Comparison of ENCODE assay signal across 10 cellular contexts in genomic region chr11:66113132-66113856, GRCh38. TPM values are rescaled to one million over a fixed set of nuclear protein-coding genes. Genes with fewer than 3 reads are reported as not detected.
A peak's percentile ranks its signal among the peaks of the same experiment; 100 is the strongest.
DNase-seq lines count a peak whose midpoint lies in the region; ATAC-seq lines count a peak whose summit lies in the region.
"Had no signal": no experiment of that assay in that cellular context is flagged by ENCODE, and none has a peak within 500 bp of the region (broad histone marks: within the 10 kb centered on the region; RNA-seq: fewer than 3 reads in every experiment).

No MANE protein-coding gene starts in this region.

- H4K20me1 ChIP-seq in GM23248 (ENCODE audit: insufficient read depth), result no peaks in the 10 kb centered on the region

- H3K4me3 ChIP-seq in GM23248, result peak overlapping the region; percentile 34
- H3K4me3 ChIP-seq: dorsolateral prefrontal cortex had no signal

- H3K36me3 Mint-ChIP-seq in activated CD4-positive, alpha-beta memory T cell treated with anti-CD3 and anti-CD28 coated beads, Interleukin-2, amount 10 ng/mL, durations not matched to agents 7 days and 5 days (ENCODE audit: low read depth), result peaks cover 6% of the 10 kb centered on the region

- H3K27me3 Mint-ChIP-seq in activated CD4-positive, alpha-beta memory T cell treated with anti-CD3 and anti-CD28 coated beads, Interleukin-2, amount 10 ng/mL, durations not matched to agents 7 days and 5 days, result no peaks in the 10 kb centered on the region

- peak overlapping the region; percentile 74 for H3K27ac Mint-ChIP-seq in activated CD4-positive, alpha-beta memory T cell treated with anti-CD3 and anti-CD28 coated beads, Interleukin-2, amount 10 ng/mL, durations not matched to agents 7 days and 5 days

- POLR2A ChIA-PET in activated CD4-positive, alpha-beta memory T cell treated with anti-CD3 and anti-CD28 coated beads, Interleukin-2, amount 10 ng/mL, durations not matched to agents 7 days and 5 days (lab: Charles Lee), result interaction anchor here (0.5 to 4.1 kb wide), 5 partner anchors 12 to 46 kb away, joined by 3 to 44 read pairs (median 6); no protein-coding TSS in a partner anchor

- H3K4me3 Mint-ChIP-seq in activated CD4-positive, alpha-beta memory T cell treated with anti-CD3 and anti-CD28 coated beads, Interleukin-2, amount 10 ng/mL, durations not matched to agents 7 days and 5 days, result peak overlapping the region; percentile 31

- peaks cover 82% of the 10 kb centered on the region for H3K4me1 Mint-ChIP-seq in activated CD4-positive, alpha-beta memory T cell treated with anti-CD3 and anti-CD28 coated beads, Interleukin-2, amount 10 ng/mL, durations not matched to agents 7 days and 5 days

- H3K27ac ChIP-seq in GM23248, result peak overlapping the region; percentile 78

- ATAC-seq in GM19452 (IDR thresholded peaks at IDR 0.05; ENCODE audit: unreplicated experiment) (no peak), GM18511 (IDR thresholded peaks at IDR 0.05; ENCODE audit: unreplicated experiment) (no peak), HG02973 (IDR thresholded peaks at IDR 0.05; ENCODE audit: unreplicated experiment) (no peak)

- DNase-seq in AG08395 (ENCODE audit: low spot score), result peak; percentile 50
- peak; percentile 94 for DNase-seq in GM23248
- no peak for DNase-seq in activated CD4-positive, alpha-beta memory T cell treated with anti-CD3 and anti-CD28 coated beads, Interleukin-2, amount 10 ng/mL, durations not matched to agents 7 days and 5 days
- DNase-seq in kidney tubule cell (ENCODE audit: low spot score), result peak; percentile 87
- no peak for DNase-seq in retina
- DNase-seq: dorsolateral prefrontal cortex, NCI-H1694 treated with DMSO at 0.1 percent for 48 hours had no signal

- no peak overlapping the region for H2AFZ ChIP-seq in GM23248

- WGBS in GM23248 (ENCODE audit: low coverage in 1 of 2, low lambda C conversion rate in 2 of 2, missing lambda C conversion rate in 2 of 2), 2 experiments, result 34 to 35% methylated on average over 4 of the region's 4 CpGs

- peak overlapping the region; percentile 72 for H3K4me2 ChIP-seq in GM23248 (ENCODE audit: unreplicated experiment)

- H3F3A ChIP-seq in GM23248 (ENCODE audit: insufficient read depth), result peaks cover 57% of the 10 kb centered on the region

- no peaks in the 10 kb centered on the region for H3K9me3 ChIP-seq in GM23248 (ENCODE audit: low read depth)

- peak overlapping the region; percentile 25 for H3K9ac ChIP-seq in GM23248

- peaks cover 73% of the 10 kb centered on the region for H3K4me1 ChIP-seq in GM23248 (ENCODE audit: insufficient read depth)

- H3K27me3 ChIP-seq in GM23248 (replicated peaks; ENCODE audit: insufficient read depth), result no peaks in the 10 kb centered on the region
- H3K27me3 ChIP-seq: dorsolateral prefrontal cortex had no signal

- in situ Hi-C loops in GM23248 (cut with MboI), result no loop called here

- no peaks in the 10 kb centered on the region for H3K9me3 Mint-ChIP-seq in activated CD4-positive, alpha-beta memory T cell treated with anti-CD3 and anti-CD28 coated beads, Interleukin-2, amount 10 ng/mL, durations not matched to agents 7 days and 5 days

- peaks cover 92% of the 10 kb centered on the region for H3K79me2 ChIP-seq in GM23248 (ENCODE audit: insufficient read depth)

- CTCF ChIA-PET in activated CD4-positive, alpha-beta memory T cell treated with anti-CD3 and anti-CD28 coated beads, Interleukin-2, amount 10 ng/mL, durations not matched to agents 7 days and 5 days (lab: Charles Lee), result interaction anchor here (1.3 to 3.8 kb wide), 2 partner anchors 32 to 46 kb away, joined by 7 to 15 read pairs; no protein-coding TSS in a partner anchor

- H3K9me2 ChIP-seq in GM23248 (ENCODE audit: insufficient read depth), result no peaks in the 10 kb centered on the region

- H3K36me3 ChIP-seq in GM23248 (ENCODE audit: low read depth), result no peaks in the 10 kb centered on the region

RNA-seq across cellular contexts. Expression of gene PACS1, which starts 43.2 kb away (rescaled TPM):
- 44.6 and 48.9 TPM in 2 replicates for total RNA-seq in GM23248 (2014; rRNA removed; shearing (Covaris generic))
- polyA plus RNA-seq in GM23248 (2016; fragmentation: Nextera tagmentation; extraction: Ambion mirVana), result 33.2 and 36.0 TPM in 2 replicates
- 10 to 100 TPM; 86.4 to 95.0 TPM for total RNA-seq in activated CD4-positive, alpha-beta memory T cell treated with anti-CD3 and anti-CD28 coated beads, Interleukin-2, amount 10 ng/mL, durations not matched to agents 7 days and 5 days

Comparison
In these comparisons a context has a peak if more than half of its experiments do, and no peak if none do; other contexts are left out.
1. DNase-seq: peak in AG08395 (single experiment), GM23248 (single experiment) and kidney tubule cell (single experiment); none in activated CD4-positive, alpha-beta memory T cell treated with anti-CD3 and anti-CD28 coated beads, Interleukin-2, amount 10 ng/mL, durations not matched to agents 7 days and 5 days (single experiment) and retina (single experiment).